ENCODE assay signal across 8 cellular contexts in genomic region chr11:72102946-72103753, GRCh38. TPM values are rescaled to one million over a fixed set of nuclear protein-coding genes. Genes with fewer than 3 reads are reported as not detected.
DNase-seq lines count a peak whose midpoint lies in the region; ATAC-seq and TF ChIP-seq lines count a peak whose summit lies in the region.

LAMTOR1 (minus strand) TSS chr11:72103297; CDS start chr11:72103224, 73 bp downstream.

- CTCF ChIA-PET in BJ (lab: Yijun Ruan, JAX): interaction anchor here (1.6 to 6.4 kb wide), 4 partner anchors 12 to 80 kb away, joined by 5 to 49 read pairs (median 26); no protein-coding TSS in a partner anchor

- H3K4me1 Mint-ChIP-seq in activated CD4-positive, alpha-beta T cell treated with anti-CD3 and anti-CD28 coated beads, Interleukin-2, amount 10 ng/mL, durations not matched to agents 24 days and 14 days: peaks cover 38% of the 10 kb centered on the region

- intact Hi-C loops in activated CD4-positive, alpha-beta T cell treated with anti-CD3 and anti-CD28 coated beads, Interleukin-2, amount 10 ng/mL, durations not matched to agents 24 days and 14 days (cut with micrococcal nuclease): loop anchor here (1.0 to 5.0 kb wide), 6 partner anchors 9 to 174 kb away; partner anchors contain the start of genes ANAPC15, LRRC51, NUMA1 and RNF121
- intact Hi-C loops in left colon (cut with DNase I, micrococcal nuclease): no loop called here

- H3K4me3 ChIP-seq in BJ (ENCODE audit: low read depth, low read length): peak within 1 kb of the TSS; percentile 65
- H3K4me3 ChIP-seq in coronary artery: peak within 1 kb of the TSS; percentile 93

- peak within 1 kb of the TSS; percentile 94 for H3K27ac Mint-ChIP-seq in activated CD4-positive, alpha-beta T cell treated with anti-CD3 and anti-CD28 coated beads, Interleukin-2, amount 10 ng/mL, durations not matched to agents 24 days and 14 days

- DNase-seq in BJ (ENCODE audit: low read depth) (peak; percentile 92), GM19240 (ENCODE audit: insufficient read length, low spot score) (peak; percentile 87), NCI-H526 treated with DMSO at 0.1 percent for 48 hours (lab: John Stamatoyannopoulos, UW) (peak; percentile 96), coronary artery (ENCODE audit: low spot score) (peak; percentile 100), left colon (peak; percentile 100)
- peak; percentile 100 for DNase-seq in activated CD4-positive, alpha-beta T cell treated with anti-CD3 and anti-CD28 coated beads, Interleukin-2, amount 10 ng/mL, durations not matched to agents 24 days and 14 days
- DNase-seq in stimulated activated CD4-positive, alpha-beta T cell treated with anti-CD3 and anti-CD28 coated beads, Interleukin-1b, Interleukin-23, amount 100 ng/mL, for 48 hours: peak; percentile 99

- H3K36me3 ChIP-seq in BJ (ENCODE audit: control insufficient read depth, insufficient read depth, low read length): peaks cover 8% of the 10 kb centered on the region

- no peaks in the 10 kb centered on the region for H3K9me3 Mint-ChIP-seq in activated CD4-positive, alpha-beta T cell treated with anti-CD3 and anti-CD28 coated beads, Interleukin-2, amount 10 ng/mL, durations not matched to agents 24 days and 14 days

- H3K36me3 Mint-ChIP-seq in activated CD4-positive, alpha-beta T cell treated with anti-CD3 and anti-CD28 coated beads, Interleukin-2, amount 10 ng/mL, durations not matched to agents 24 days and 14 days (ENCODE audit: low read depth): peaks cover 32% of the 10 kb centered on the region

- TF ChIP-seq CTCF in BJ (IDR thresholded peaks at IDR 0.05; ENCODE audit: insufficient read depth, low read depth, low read length) (peak; percentile 52), coronary artery (IDR thresholded peaks at IDR 0.05) (no peak)

- ATAC-seq in HG03460 (IDR thresholded peaks at IDR 0.05; ENCODE audit: unreplicated experiment) (peak; percentile 90), left colon (peak; percentile 97)

- no peaks in the 10 kb centered on the region for H3K27me3 ChIP-seq in BJ (ENCODE audit: control insufficient read depth, insufficient read depth, low read length)

- peak within 1 kb of the TSS; percentile 89 to 97 for H3K27ac ChIP-seq in coronary artery

- H3K4me3 Mint-ChIP-seq in activated CD4-positive, alpha-beta T cell treated with anti-CD3 and anti-CD28 coated beads, Interleukin-2, amount 10 ng/mL, durations not matched to agents 24 days and 14 days: peak within 1 kb of the TSS; percentile 98

- POLR2A ChIA-PET in BJ (lab: Charles Lee): no interaction called here

- H3K27me3 Mint-ChIP-seq in activated CD4-positive, alpha-beta T cell treated with anti-CD3 and anti-CD28 coated beads, Interleukin-2, amount 10 ng/mL, durations not matched to agents 24 days and 14 days: no peaks in the 10 kb centered on the region

RNA-seq across cellular contexts. Expression of gene LAMTOR1, which starts in this region (rescaled TPM):
- polyA plus RNA-seq in BJ (2011; rRNA removed): 105 and 145 TPM in 2 replicates
- polyA minus RNA-seq in BJ (2011; rRNA and poly(A)+ RNA removed): 162 and 286 TPM in 2 replicates
- 78.6 and 81.4 TPM in 2 replicates for total RNA-seq in activated CD4-positive, alpha-beta T cell treated with anti-CD3 and anti-CD28 coated beads, Interleukin-2, amount 10 ng/mL, durations not matched to agents 24 days and 14 days
- 100 to 1,000 TPM in 1 of 2 donors, 10 to 100 TPM in 1; 96.8 to 102 TPM for total RNA-seq in left colon

Comparison
In these comparisons a context has a peak if more than half of its experiments do, and no peak if none do; other contexts are left out.
1. Peak in every context shown above with its lines: DNase-seq, ATAC-seq, H3K4me3 ChIP-seq and H3K27ac ChIP-seq.